In the genomic region with DNA sequence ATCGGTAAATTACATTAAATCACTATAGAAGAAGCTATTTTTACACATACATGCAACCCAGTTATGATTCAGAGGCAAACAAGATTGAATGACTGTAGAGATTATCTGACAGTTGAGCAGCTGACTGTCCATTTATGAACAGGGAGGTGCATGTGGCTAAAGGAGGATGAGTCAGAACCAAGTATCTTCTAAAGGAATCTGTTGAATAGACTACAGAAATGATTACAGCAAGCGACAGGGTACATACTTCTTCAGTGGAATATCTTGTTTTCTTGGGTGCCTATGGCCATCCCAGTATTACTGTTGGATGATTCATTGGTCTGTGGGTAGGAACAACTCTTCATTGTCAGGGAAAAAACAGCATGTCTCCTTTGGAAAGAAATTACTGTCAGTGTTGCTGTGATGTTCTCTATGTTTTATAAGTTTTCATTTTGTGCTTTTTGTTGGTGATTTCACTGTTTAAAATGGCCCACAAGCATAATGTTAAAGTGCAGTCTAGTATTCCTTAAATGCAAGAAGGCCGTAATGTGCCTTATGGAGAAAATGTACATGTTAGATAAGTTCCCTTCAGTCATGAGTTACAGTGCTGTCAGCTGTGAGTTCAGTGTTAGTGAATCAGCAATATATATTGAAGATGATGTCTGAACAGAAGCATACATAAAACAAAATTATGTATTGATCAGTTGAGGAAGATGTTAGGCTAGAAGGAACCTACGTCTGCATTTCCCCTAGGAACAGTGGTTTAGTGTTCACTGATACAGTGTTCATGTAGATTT, we compare ENCODE assay signal across 8 cellular contexts. TPM values are rescaled to one million over a fixed set of nuclear protein-coding genes. Genes with fewer than 3 reads are reported as not detected.
DNase-seq lines count a peak whose midpoint lies in the region; ATAC-seq and TF ChIP-seq lines count a peak whose summit lies in the region.

No MANE protein-coding gene starts in this region.

- no peaks in the 10 kb centered on the region for H3K27me3 ChIP-seq in breast epithelium
- no peaks in the 10 kb centered on the region for H3K27me3 ChIP-seq in Panc1 (ENCODE audit: control insufficient read depth, insufficient read depth, low read length)

- H3K27ac ChIP-seq in breast epithelium: peak overlapping the region in 1 of 2 donors; percentile 17
- H3K27ac ChIP-seq in Panc1 (ENCODE audit: low read length): no peak overlapping the region

- no TSS peak for BruUV-seq in MCF 10A (replicated peaks; lab: Mats Ljungman, UMichigan)
- TSS peak; percentile 19 for BruUV-seq in Panc1 (replicated peaks; lab: Mats Ljungman, UMichigan)

- peak; percentile 80 for ATAC-seq in Panc1
- ATAC-seq in stimulated activated naive CD8-positive, alpha-beta T cell treated with anti-CD3 and anti-CD28 coated beads, Interleukin-15, amount 100 ng/mL, for 72 hours: peak; percentile 91

- H3K9me3 ChIP-seq in breast epithelium: no peaks in the 10 kb centered on the region
- no peaks in the 10 kb centered on the region for H3K9me3 ChIP-seq in Panc1 (ENCODE audit: control insufficient read depth, insufficient read depth, low read depth, low read length)

- in situ Hi-C loops in Panc1 (cut with HindIII; ENCODE audit: low pct_unique_long_range_greater_than_20kb, low sequenced_read_pairs): no loop called here

- no peaks in the 10 kb centered on the region for H3K27me3 Mint-ChIP-seq in MCF 10A (ENCODE audit: insufficient read depth, unreplicated experiment)
- no peaks in the 10 kb centered on the region for H3K27me3 Mint-ChIP-seq in stimulated activated naive CD8-positive, alpha-beta T cell treated with anti-CD3 and anti-CD28 coated beads, Interleukin-15, amount 100 ng/mL, for 72 hours

- H3K36me3 Mint-ChIP-seq in MCF 10A (ENCODE audit: insufficient read depth, unreplicated experiment): peaks cover 35% of the 10 kb centered on the region

- intact Hi-C loops in MCF 10A (cut with micrococcal nuclease) (no loop called here), breast epithelium (cut with DNase I; ENCODE audit: low total_unique reads) (no loop called here), Panc1 (cut with micrococcal nuclease; ENCODE audit: unreplicated experiment) (no loop called here), head of caudate nucleus (cut with DNase I) (no loop called here)

- no peaks in the 10 kb centered on the region for H3K9me3 Mint-ChIP-seq in MCF 10A (ENCODE audit: unreplicated experiment)
- no peaks in the 10 kb centered on the region for H3K9me3 Mint-ChIP-seq in stimulated activated naive CD8-positive, alpha-beta T cell treated with anti-CD3 and anti-CD28 coated beads, Interleukin-15, amount 100 ng/mL, for 72 hours

- peaks cover 11% of the 10 kb centered on the region for H3K4me1 Mint-ChIP-seq in MCF 10A (ENCODE audit: insufficient read depth, unreplicated experiment)
- H3K4me1 Mint-ChIP-seq in stimulated activated naive CD8-positive, alpha-beta T cell treated with anti-CD3 and anti-CD28 coated beads, Interleukin-15, amount 100 ng/mL, for 72 hours: peaks cover 44% of the 10 kb centered on the region

- H3K36me3 ChIP-seq in breast epithelium (no peaks in the 10 kb centered on the region), Panc1 (ENCODE audit: control insufficient read depth, insufficient read depth, low read length) (no peaks in the 10 kb centered on the region)

- POLR2A ChIA-PET in MCF 10A (lab: Yijun Ruan, JAX): interaction anchor here (0.7 to 4.5 kb wide), 8 partner anchors 12 to 316 kb away, joined by 3 to 37 read pairs (median 4); a partner anchor contains a TSS
- POLR2A ChIA-PET in Panc1 (lab: Charles Lee): no interaction called here

- peak overlapping the region; percentile 11 for H3K4me3 Mint-ChIP-seq in MCF 10A (ENCODE audit: unreplicated experiment)
- peak overlapping the region; percentile 44 to 57 for H3K4me3 Mint-ChIP-seq in stimulated activated naive CD8-positive, alpha-beta T cell treated with anti-CD3 and anti-CD28 coated beads, Interleukin-15, amount 100 ng/mL, for 72 hours

- peak overlapping the region; percentile 81 for H3K27ac Mint-ChIP-seq in MCF 10A (ENCODE audit: low read depth, unreplicated experiment)
- H3K27ac Mint-ChIP-seq in stimulated activated naive CD8-positive, alpha-beta T cell treated with anti-CD3 and anti-CD28 coated beads, Interleukin-15, amount 100 ng/mL, for 72 hours: peak overlapping the region in 1 of 2 donors; percentile 83

- no peak for TF ChIP-seq CTCF in MCF 10A (IDR thresholded peaks at IDR 0.05; ENCODE audit: unreplicated experiment)
- TF ChIP-seq CTCF in breast epithelium (IDR thresholded peaks at IDR 0.05): no peak
- no peak for TF ChIP-seq CTCF in Panc1 (IDR thresholded peaks at IDR 0.05)
- TF ChIP-seq CTCF in epithelial cell of proximal tubule (conservative IDR thresholded peaks at IDR 0.05; ENCODE audit: low read depth, low read length): no peak

- peak; percentile 81 for DNase-seq in MCF 10A (ENCODE audit: unreplicated experiment)
- no peak for DNase-seq in breast epithelium (ENCODE audit: low spot score in 2 of 2)
- DNase-seq in Panc1 (ENCODE audit: low read depth, low spot score): peak; percentile 67
- peak; percentile 76 for DNase-seq in epithelial cell of proximal tubule (ENCODE audit: low read depth)
- DNase-seq in stimulated activated naive CD8-positive, alpha-beta T cell treated with anti-CD3 and anti-CD28 coated beads, Interleukin-15, amount 100 ng/mL, for 72 hours: peak in 1 of 2 donors; percentile 28
- no peak for DNase-seq in NCI-H345 (lab: John Stamatoyannopoulos, UW)
- DNase-seq in head of caudate nucleus: no peak
- DNase-seq in putamen (ENCODE audit: low spot score): no peak

- CTCF ChIA-PET in MCF 10A (lab: Yijun Ruan, JAX): interaction anchor here (0.5 to 1.9 kb wide), 4 partner anchors 14 to 698 kb away, joined by 3 to 7 read pairs (median 4); no protein-coding TSS in a partner anchor
- CTCF ChIA-PET in Panc1 (lab: Charles Lee): no interaction called here

- no peak for TF ChIP-seq POLR2A in breast epithelium (IDR thresholded peaks at IDR 0.05)

- H3K4me1 ChIP-seq in breast epithelium (no peaks in the 10 kb centered on the region), Panc1 (ENCODE audit: control insufficient read depth, insufficient read depth, low read length) (peaks cover 4% of the 10 kb centered on the region; the same call in 1 of the 2 replicates)

- no peak overlapping the region for H3K4me3 ChIP-seq in breast epithelium
- no peak overlapping the region for H3K4me3 ChIP-seq in Panc1 (ENCODE audit: low read depth in 2 of 2, low read length in 2 of 2)
- no peak overlapping the region for H3K4me3 ChIP-seq in epithelial cell of proximal tubule (ENCODE audit: low read depth, low read length)

RNA-seq across cellular contexts. Expression of a gene that starts 27.0 kb away (rescaled TPM):
- total RNA-seq in MCF 10A (2022) (87.1 and 105 TPM in 2 replicates), breast epithelium (10 to 100 TPM; 48.5 to 69.1 (median 52.3) TPM), Panc1 (2021; ENCODE audit: unreplicated experiment) (66.4 TPM), epithelial cell of proximal tubule (74.9 and 178 TPM in 2 replicates)
- polyA plus RNA-seq in Panc1 (2012; ENCODE audit: insufficient read length): 54.6 TPM

RNA-seq across cellular contexts. Expression of a gene that starts 53.8 kb away (rescaled TPM):
- total RNA-seq in MCF 10A (2022): 13.8 and 14.5 TPM in 2 replicates
- total RNA-seq in breast epithelium: 10 to 100 TPM; 17.8 to 31.8 (median 27.1) TPM
- 15.7 TPM for total RNA-seq in Panc1 (2021; ENCODE audit: unreplicated experiment)
- 17.6 TPM for polyA plus RNA-seq in Panc1 (2012; ENCODE audit: insufficient read length)
- total RNA-seq in epithelial cell of proximal tubule: 14.7 and 16.4 TPM in 2 replicates

Comparison
In these comparisons a context has a peak if more than half of its experiments do, and no peak if none do; other contexts are left out.
1. DNase-seq: peak in MCF 10A (single experiment), Panc1 (single experiment) and epithelial cell of proximal tubule (single experiment); none in breast epithelium (0 of 2), NCI-H345 (single experiment), head of caudate nucleus (0 of 42) and putamen (single experiment).